ENCODE assay signal across 25 cellular contexts in the genomic region with DNA sequence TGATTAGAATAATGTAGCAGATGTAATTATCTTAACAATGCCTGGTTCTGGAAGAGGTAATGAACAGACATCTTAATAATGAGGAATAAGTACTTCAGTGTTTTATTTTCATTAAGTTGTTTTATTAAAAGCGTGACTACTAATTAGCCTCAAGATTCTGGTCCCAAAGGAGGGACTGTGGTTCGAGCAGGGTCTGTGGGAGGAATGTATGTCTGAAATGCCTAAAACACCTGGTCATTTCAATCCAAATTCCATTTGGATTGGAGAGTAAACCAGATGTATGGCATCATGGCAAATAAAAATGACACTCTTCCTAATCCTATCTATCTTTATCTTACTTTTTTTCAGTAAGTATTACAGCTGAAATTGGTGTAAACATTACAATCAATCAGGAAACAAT.
"Had no signal": no experiment of that assay in that cellular context is flagged by ENCODE, and none has a peak within 500 bp of the region (broad histone marks: within the 10 kb centered on the region; RNA-seq: fewer than 3 reads in every experiment).

No MANE protein-coding gene starts in this region.

- DNase-seq: dermis blood vessel endothelial cell; dorsolateral prefrontal cortex; effector CD4-positive, alpha-beta T cell; effector memory CD4-positive, alpha-beta T cell; erythroblast; esophagus squamous epithelium; foreskin fibroblast; foreskin melanocyte; gastrocnemius medialis; glutamatergic neuron; head of caudate nucleus; heart right ventricle; hippocampal formation; left cardiac atrium; left lung; left ventricle myocardium superior; lower lobe of right lung; mesenchymal stem cell had no signal

- H3K9me3 ChIP-seq: gastrocnemius medialis, lower lobe of right lung, mucosa of descending colon had no signal

- H3K27ac ChIP-seq: coronary artery, dorsolateral prefrontal cortex, epithelial cell of prostate, esophagus squamous epithelium, gastrocnemius medialis, heart right ventricle, left lung, lower lobe of right lung had no signal

- H3K27ac Mint-ChIP-seq: mesothelial cell of epicardium had no signal

- H3K4me3 ChIP-seq: coronary artery, dorsolateral prefrontal cortex, esophagus squamous epithelium, gastrocnemius medialis, heart right ventricle, left lung, lower lobe of right lung, mucosa of descending colon had no signal

- H3K4me3 Mint-ChIP-seq: mesothelial cell of epicardium had no signal

- ATAC-seq: esophagus mucosa, gastrocnemius medialis, heart right ventricle, left cardiac atrium, left lung, left ventricle myocardium superior, lower lobe of right lung had no signal

- H3K27me3 ChIP-seq: dorsolateral prefrontal cortex, esophagus squamous epithelium, gastrocnemius medialis, heart right ventricle, left lung had no signal

- H3K4me1 ChIP-seq: esophagus squamous epithelium, gastrocnemius medialis, heart right ventricle, left lung, lower lobe of right lung had no signal

- FAIRE-seq: colon, keratinocyte had no signal
